In the genomic region with DNA sequence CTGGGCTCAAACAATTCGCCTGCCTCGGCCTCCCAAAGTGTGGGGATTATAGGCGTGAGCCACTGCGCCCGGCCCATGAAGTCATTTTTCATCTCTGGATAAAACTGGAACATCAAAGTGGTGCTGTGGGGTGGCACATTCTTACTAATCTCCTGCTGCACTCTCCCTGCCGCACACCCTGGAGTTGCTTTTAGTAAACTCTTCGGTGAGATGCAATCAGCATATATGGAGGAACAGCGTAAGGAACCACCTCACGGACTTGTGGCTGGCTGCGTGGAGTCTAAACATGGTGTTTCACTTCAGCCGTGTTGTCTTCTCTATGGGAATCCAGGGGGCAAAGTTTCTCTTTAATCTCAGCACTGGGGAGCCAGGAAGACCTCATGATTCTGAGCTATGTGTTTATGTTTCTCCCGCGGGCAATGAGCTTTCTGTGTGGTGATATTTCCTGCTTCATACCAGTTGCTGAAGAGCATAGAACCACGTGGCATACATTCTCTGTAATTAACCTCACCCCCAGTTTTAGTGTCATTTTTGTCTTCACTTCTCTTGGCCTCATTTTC, we compare ENCODE assay signal across 10 cellular contexts. TPM values are rescaled to one million over a fixed set of nuclear protein-coding genes. Genes with fewer than 3 reads are reported as not detected.
A peak's percentile ranks its signal among the peaks of the same experiment; 100 is the strongest.
DNase-seq lines count a peak whose midpoint lies in the region; ATAC-seq and TF ChIP-seq lines count a peak whose summit lies in the region.
"Had no signal": no experiment of that assay in that cellular context is flagged by ENCODE, and none has a peak within 500 bp of the region (broad histone marks: within the 10 kb centered on the region; RNA-seq: fewer than 3 reads in every experiment).

No MANE protein-coding gene starts in this region.

- peaks cover 32% of the 10 kb centered on the region for H3K36me3 Mint-ChIP-seq in activated CD8-positive, alpha-beta T cell treated with anti-CD3 and anti-CD28 coated beads for 36 hours (ENCODE audit: low read depth)

- intact Hi-C loops in activated CD8-positive, alpha-beta T cell treated with anti-CD3 and anti-CD28 coated beads for 36 hours (cut with micrococcal nuclease): loop anchor here (5.0 kb wide), 2 partner anchors 42 to 137 kb away; a partner anchor contains a TSS
- intact Hi-C loops in left colon (cut with DNase I, micrococcal nuclease): no loop called here

- peak overlapping the region; percentile 99 for H3K27ac Mint-ChIP-seq in activated CD8-positive, alpha-beta T cell treated with anti-CD3 and anti-CD28 coated beads for 36 hours
- H3K27ac Mint-ChIP-seq: nephron had no signal

- H3K4me1 Mint-ChIP-seq in activated CD8-positive, alpha-beta T cell treated with anti-CD3 and anti-CD28 coated beads for 36 hours (ENCODE audit: low read depth): peaks cover 57% of the 10 kb centered on the region

- DNase-seq in stimulated activated CD4-positive, alpha-beta T cell treated with anti-CD3 and anti-CD28 coated beads, Interleukin-1b, Interleukin-23, amount 100 ng/mL, for 48 hours: peak; percentile 65
- DNase-seq in stimulated activated CD4-positive, alpha-beta T cell treated with anti-CD3 and anti-CD28 coated beads, Interleukin-2, amount 100 ng/mL, for 48 hours: no peak
- DNase-seq in activated CD8-positive, alpha-beta T cell treated with anti-CD3 and anti-CD28 coated beads for 36 hours: peak; percentile 70
- no peak for DNase-seq in left colon
- DNase-seq in KG1 (lab: John Stamatoyannopoulos, UW): no peak
- no peak for DNase-seq in GF-D8 (lab: John Stamatoyannopoulos, UW)
- DNase-seq in NOMO-1 treated with dmso at 0.1 percent for 144 hours (lab: John Stamatoyannopoulos, UW; ENCODE audit: unreplicated experiment): no peak
- DNase-seq: Calu3 had no signal

- peak; percentile 29 for ATAC-seq in activated CD8-positive, alpha-beta T cell treated with anti-CD3 and anti-CD28 coated beads for 36 hours
- peak; percentile 41 for ATAC-seq in left colon
- ATAC-seq in GM19397 (IDR thresholded peaks at IDR 0.05; ENCODE audit: unreplicated experiment): no peak

- H3K27me3 Mint-ChIP-seq in activated CD8-positive, alpha-beta T cell treated with anti-CD3 and anti-CD28 coated beads for 36 hours: no peaks in the 10 kb centered on the region

- POLR2A ChIA-PET in activated CD8-positive, alpha-beta T cell treated with anti-CD3 and anti-CD28 coated beads for 36 hours (lab: Charles Lee): interaction anchor here (0.8 to 16.4 kb wide), 15 partner anchors 9 to 496 kb away, joined by 3 to 447 read pairs (median 5); a partner anchor contains a TSS

- TF ChIP-seq CTCF in activated CD8-positive, alpha-beta T cell treated with anti-CD3 and anti-CD28 coated beads for 36 hours (IDR thresholded peaks at IDR 0.05): no peak

- CTCF ChIA-PET in activated CD8-positive, alpha-beta T cell treated with anti-CD3 and anti-CD28 coated beads for 36 hours (lab: Charles Lee): interaction anchor here (0.8 to 6.3 kb wide), 17 partner anchors 9 to 139 kb away, joined by 3 to 40 read pairs (median 6); no protein-coding TSS in a partner anchor

- H3K9me3 Mint-ChIP-seq in activated CD8-positive, alpha-beta T cell treated with anti-CD3 and anti-CD28 coated beads for 36 hours: peaks cover 5% of the 10 kb centered on the region
- H3K9me3 Mint-ChIP-seq: nephron had no signal

- H3K4me3 Mint-ChIP-seq in activated CD8-positive, alpha-beta T cell treated with anti-CD3 and anti-CD28 coated beads for 36 hours: peak overlapping the region; percentile 99
- H3K4me3 Mint-ChIP-seq: nephron had no signal

RNA-seq across cellular contexts. Expression of a gene that starts 2.1 kb away (rescaled TPM):
- total RNA-seq in activated CD8-positive, alpha-beta T cell treated with anti-CD3 and anti-CD28 coated beads for 36 hours: 100 to 1,000 TPM; 121 to 126 TPM
- total RNA-seq in left colon: 1 to 10 TPM; 2.8 to 4.2 TPM
- total RNA-seq: Calu3 had no signal

Comparison
In these comparisons a context has a peak if more than half of its experiments do, and no peak if none do; other contexts are left out.
1. DNase-seq: peak in stimulated activated CD4-positive, alpha-beta T cell treated with anti-CD3 and anti-CD28 coated beads, Interleukin-1b, Interleukin-23, amount 100 ng/mL, for 48 hours (single experiment) and activated CD8-positive, alpha-beta T cell treated with anti-CD3 and anti-CD28 coated beads for 36 hours (single experiment); none in stimulated activated CD4-positive, alpha-beta T cell treated with anti-CD3 and anti-CD28 coated beads, Interleukin-2, amount 100 ng/mL, for 48 hours (0 of 2), left colon (0 of 2), KG1 (single experiment), GF-D8 (single experiment) and NOMO-1 treated with dmso at 0.1 percent for 144 hours (single experiment).
2. RNA of a gene that starts 2.1 kb away (total RNA-seq): 121 to 126 TPM in activated CD8-positive, alpha-beta T cell treated with anti-CD3 and anti-CD28 coated beads for 36 hours; 2.8 to 4.2 TPM in left colon; every median in the first group is over 10 times any median in the second.